ENCODE assay signal across 10 cellular contexts in the genomic region with DNA sequence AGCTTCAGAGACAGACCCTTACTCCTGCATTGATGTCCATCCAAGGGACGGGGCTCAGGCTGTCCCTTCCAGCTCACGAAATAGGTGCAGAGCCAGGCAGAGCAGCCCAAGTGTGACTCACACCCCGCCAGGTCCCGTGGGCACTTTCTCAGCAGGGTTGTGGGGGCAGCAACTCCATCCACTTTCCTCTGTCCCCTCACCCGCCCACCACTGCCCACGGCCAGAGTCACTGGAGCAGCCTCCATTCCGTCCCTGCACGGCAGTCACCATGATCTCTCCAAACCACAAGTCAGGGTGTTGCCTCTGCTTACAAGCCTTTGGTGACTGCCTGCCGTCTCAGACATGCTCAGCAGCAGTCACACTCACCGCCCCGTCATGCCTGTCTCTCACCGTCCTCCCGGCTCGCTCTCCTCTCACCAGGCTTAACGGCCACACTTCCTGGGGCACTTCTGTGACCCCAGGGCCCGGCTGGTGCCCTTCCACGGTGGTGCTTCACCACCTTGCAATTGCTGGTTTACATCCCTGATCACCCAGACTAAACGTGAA. TPM values are rescaled to one million over a fixed set of nuclear protein-coding genes. Genes with fewer than 3 reads are reported as not detected.
A peak's percentile ranks its signal among the peaks of the same experiment; 100 is the strongest.
DNase-seq lines count a peak whose midpoint lies in the region; ATAC-seq and TF ChIP-seq lines count a peak whose summit lies in the region.
"Had no signal": no experiment of that assay in that cellular context is flagged by ENCODE, and none has a peak within 500 bp of the region (broad histone marks: within the 10 kb centered on the region; RNA-seq: fewer than 3 reads in every experiment).

No MANE protein-coding gene starts in this region.

- no peaks in the 10 kb centered on the region for H3K9me3 ChIP-seq in thyroid gland

- TF ChIP-seq CTCF in AG10803 (conservative IDR thresholded peaks at IDR 0.05; ENCODE audit: low read length), result no peak
- no peak for TF ChIP-seq CTCF in brain microvascular endothelial cell (IDR thresholded peaks at IDR 0.05; ENCODE audit: low read depth, low read length, missing control alignments)
- no peak for TF ChIP-seq CTCF in osteocyte (IDR thresholded peaks at IDR 0.05)
- TF ChIP-seq CTCF in thyroid gland (IDR thresholded peaks at IDR 0.05), result no peak

- ATAC-seq in GM21723 (IDR thresholded peaks at IDR 0.05; ENCODE audit: unreplicated experiment), result no peak
- no peak for ATAC-seq in HG02884 (IDR thresholded peaks at IDR 0.05; ENCODE audit: unreplicated experiment)

- DNase-seq in AG10803 (ENCODE audit: low read depth) (peak; percentile 63), brain microvascular endothelial cell (peak; percentile 60), osteocyte (ENCODE audit: extremely low spot score, unreplicated experiment) (no peak), thyroid gland (no peak), medulla oblongata (ENCODE audit: extremely low spot score) (no peak)
- DNase-seq in T-helper 2 cell treated with Interferon-gamma antibody and Interleukin-4, amounts not matched to agents 5 μg/mL and 100 μg/mL, for 36 hours (ENCODE audit: low spot score), result peak; percentile 35
- DNase-seq: caudate nucleus had no signal

- in situ Hi-C loops in brain microvascular endothelial cell (cut with HindIII; ENCODE audit: low pct_ligation_motif_present, low sequenced_read_pairs), result no loop called here

- H3K36me3 Mint-ChIP-seq in T-helper 2 cell treated with Interferon-gamma antibody and Interleukin-4, amounts not matched to agents 5 μg/mL and 100 μg/mL, for 36 hours (ENCODE audit: low read depth), result peaks cover 3% of the 10 kb centered on the region
- no peaks in the 10 kb centered on the region for H3K36me3 Mint-ChIP-seq in osteocyte (ENCODE audit: unreplicated experiment)

- H3K27me3 ChIP-seq in brain microvascular endothelial cell (replicated peaks) (no peaks in the 10 kb centered on the region), thyroid gland (no peaks in the 10 kb centered on the region)

- H3K27ac ChIP-seq in brain microvascular endothelial cell (no peak overlapping the region), thyroid gland (no peak overlapping the region)
- H3K27ac ChIP-seq: C4-2B had no signal

- intact Hi-C loops in thyroid gland (cut with DNase I), result no loop called here

- H3K9me3 Mint-ChIP-seq in T-helper 2 cell treated with Interferon-gamma antibody and Interleukin-4, amounts not matched to agents 5 μg/mL and 100 μg/mL, for 36 hours, result no peaks in the 10 kb centered on the region
- H3K9me3 Mint-ChIP-seq in osteocyte (ENCODE audit: unreplicated experiment), result no peaks in the 10 kb centered on the region

- no peaks in the 10 kb centered on the region for H3K4me1 ChIP-seq in thyroid gland

- peaks cover 20% of the 10 kb centered on the region for H3K4me1 Mint-ChIP-seq in T-helper 2 cell treated with Interferon-gamma antibody and Interleukin-4, amounts not matched to agents 5 μg/mL and 100 μg/mL, for 36 hours (ENCODE audit: low read depth)
- H3K4me1 Mint-ChIP-seq in osteocyte (ENCODE audit: unreplicated experiment), result peaks cover 45% of the 10 kb centered on the region

- H3K4me3 ChIP-seq in AG10803 (ENCODE audit: low read length), result no peak overlapping the region
- H3K4me3 ChIP-seq in brain microvascular endothelial cell (ENCODE audit: low read depth, low read length), result no peak overlapping the region
- no peak overlapping the region for H3K4me3 ChIP-seq in thyroid gland (replicated peaks in 1 of 3)

- TF ChIP-seq POLR2A in thyroid gland (IDR thresholded peaks at IDR 0.05), result no peak

- peak overlapping the region; percentile 82 for H3K4me3 Mint-ChIP-seq in T-helper 2 cell treated with Interferon-gamma antibody and Interleukin-4, amounts not matched to agents 5 μg/mL and 100 μg/mL, for 36 hours
- no peak overlapping the region for H3K4me3 Mint-ChIP-seq in osteocyte (ENCODE audit: unreplicated experiment)

- H3K36me3 ChIP-seq in brain microvascular endothelial cell (replicated peaks), result no peaks in the 10 kb centered on the region
- H3K36me3 ChIP-seq in thyroid gland, result no peaks in the 10 kb centered on the region

- peaks cover 9% of the 10 kb centered on the region for H3K27me3 Mint-ChIP-seq in T-helper 2 cell treated with Interferon-gamma antibody and Interleukin-4, amounts not matched to agents 5 μg/mL and 100 μg/mL, for 36 hours (ENCODE audit: low read depth)
- no peaks in the 10 kb centered on the region for H3K27me3 Mint-ChIP-seq in osteocyte (ENCODE audit: unreplicated experiment)

- WGBS in thyroid gland, 2 donors, result 68 to 73% methylated on average over 18 of the region's 18 CpGs

- H3K27ac Mint-ChIP-seq in T-helper 2 cell treated with Interferon-gamma antibody and Interleukin-4, amounts not matched to agents 5 μg/mL and 100 μg/mL, for 36 hours, result peak overlapping the region; percentile 98
- H3K27ac Mint-ChIP-seq in osteocyte (ENCODE audit: unreplicated experiment), result peak overlapping the region; percentile 38

RNA-seq across cellular contexts. Expression of gene CALML3, which starts 39.3 kb away (rescaled TPM):
- total RNA-seq in osteocyte (not detected in 2 replicates), thyroid gland (under 1 TPM in 1 of 4 donors, not detected in 3; 0.24 TPM)

Comparison
In these comparisons a context has a peak if more than half of its experiments do, and no peak if none do; other contexts are left out.
1. DNase-seq: peak in AG10803 (single experiment), T-helper 2 cell treated with Interferon-gamma antibody and Interleukin-4, amounts not matched to agents 5 μg/mL and 100 μg/mL, for 36 hours (single experiment) and brain microvascular endothelial cell (single experiment); none in osteocyte (single experiment), thyroid gland (0 of 2) and medulla oblongata (single experiment).